ENCODE assay signal across 3 cellular contexts in genomic region chr14:67719385-67719784, GRCh38. TPM values are rescaled to one million over a fixed set of nuclear protein-coding genes. Genes with fewer than 3 reads are reported as not detected.
"Had no signal": no experiment of that assay in that cellular context is flagged by ENCODE, and none has a peak within 500 bp of the region (broad histone marks: within the 10 kb centered on the region; RNA-seq: fewer than 3 reads in every experiment).

No MANE protein-coding gene starts in this region.

RNA-seq across cellular contexts. Expression of gene RDH12, which starts 17.7 kb away (rescaled TPM):
- total RNA-seq: LHCN-M2, MCF 10A, NCI-H460 had no signal
